In genomic region chr11:120324932-120325810, GRCh38 we compare ENCODE assay signal across 8 cellular contexts. TPM values are rescaled to one million over a fixed set of nuclear protein-coding genes. Genes with fewer than 3 reads are reported as not detected.
A peak's percentile ranks its signal among the peaks of the same experiment; 100 is the strongest.
DNase-seq lines count a peak whose midpoint lies in the region; ATAC-seq and TF ChIP-seq lines count a peak whose summit lies in the region.

TSS of gene TLCD5 (plus strand) at chr11:120325299. CDS start at chr11:120327442, 2,143 bp downstream.

- peaks cover 15% of the 10 kb centered on the region for H3K27me3 ChIP-seq in effector memory CD4-positive, alpha-beta T cell (replicated peaks; ENCODE audit: control insufficient read depth, insufficient read depth, low read length, poor library complexity, severe bottlenecking)
- H3K27me3 ChIP-seq in lower lobe of right lung (ENCODE audit: low read depth), result no peaks in the 10 kb centered on the region

- no peaks in the 10 kb centered on the region for H3K36me3 Mint-ChIP-seq in activated CD4-positive, alpha-beta T cell treated with anti-CD3 and anti-CD28 coated beads for 36 hours (ENCODE audit: low read depth)
- H3K36me3 Mint-ChIP-seq in stimulated activated memory B cell treated with anti-CD40 and anti-IgM and Interleukin-4, amounts not matched to agents 10 μg/mL and 1 μg/mL and 100 μg/mL, for 72 hours, result no peaks in the 10 kb centered on the region

- no peaks in the 10 kb centered on the region for H3K36me3 ChIP-seq in effector memory CD4-positive, alpha-beta T cell (ENCODE audit: control insufficient read depth, insufficient read depth, low read length)
- peaks cover 5% of the 10 kb centered on the region for H3K36me3 ChIP-seq in lower lobe of right lung

- no peaks in the 10 kb centered on the region for H3K9me3 Mint-ChIP-seq in activated CD4-positive, alpha-beta T cell treated with anti-CD3 and anti-CD28 coated beads for 36 hours (ENCODE audit: low read depth)
- H3K9me3 Mint-ChIP-seq in stimulated activated memory B cell treated with anti-CD40 and anti-IgM and Interleukin-4, amounts not matched to agents 10 μg/mL and 1 μg/mL and 100 μg/mL, for 72 hours, result no peaks in the 10 kb centered on the region

- H3K4me3 Mint-ChIP-seq in activated CD4-positive, alpha-beta T cell treated with anti-CD3 and anti-CD28 coated beads for 36 hours, result peak within 1 kb of the TSS; percentile 71
- peak within 1 kb of the TSS; percentile 68 for H3K4me3 Mint-ChIP-seq in stimulated activated memory B cell treated with anti-CD40 and anti-IgM and Interleukin-4, amounts not matched to agents 10 μg/mL and 1 μg/mL and 100 μg/mL, for 72 hours

- H3K4me3 ChIP-seq in AG09309 (ENCODE audit: control insufficient read depth, low read depth, low read length), result peak within 1 kb of the TSS; percentile 51
- peak within 1 kb of the TSS; percentile 41 for H3K4me3 ChIP-seq in effector memory CD4-positive, alpha-beta T cell (ENCODE audit: insufficient read depth, low read depth, low read length, poor library complexity, severe bottlenecking)
- H3K4me3 ChIP-seq in lower lobe of right lung, result peak within 1 kb of the TSS; percentile 77

- no peak within 1 kb of the TSS for H3K27ac Mint-ChIP-seq in activated CD4-positive, alpha-beta T cell treated with anti-CD3 and anti-CD28 coated beads for 36 hours
- peak within 1 kb of the TSS; percentile 27 for H3K27ac Mint-ChIP-seq in stimulated activated memory B cell treated with anti-CD40 and anti-IgM and Interleukin-4, amounts not matched to agents 10 μg/mL and 1 μg/mL and 100 μg/mL, for 72 hours

- H3K27me3 Mint-ChIP-seq in activated CD4-positive, alpha-beta T cell treated with anti-CD3 and anti-CD28 coated beads for 36 hours, result peaks cover 51% of the 10 kb centered on the region
- peaks cover 86% of the 10 kb centered on the region for H3K27me3 Mint-ChIP-seq in stimulated activated memory B cell treated with anti-CD40 and anti-IgM and Interleukin-4, amounts not matched to agents 10 μg/mL and 1 μg/mL and 100 μg/mL, for 72 hours

- POLR2A ChIA-PET in activated CD4-positive, alpha-beta T cell treated with anti-CD3 and anti-CD28 coated beads for 36 hours (lab: Charles Lee), result no interaction called here

- CTCF ChIA-PET in activated CD4-positive, alpha-beta T cell treated with anti-CD3 and anti-CD28 coated beads for 36 hours (lab: Charles Lee), result interaction anchor here (1.0 kb wide), 1 partner anchor 9 kb away, joined by 5 read pairs; no protein-coding TSS in a partner anchor

- H3K27ac ChIP-seq in effector memory CD4-positive, alpha-beta T cell (ENCODE audit: insufficient read depth, low read length, poor library complexity, severe bottlenecking), result no peak within 1 kb of the TSS
- peak within 1 kb of the TSS; percentile 93 for H3K27ac ChIP-seq in lower lobe of right lung

- TF ChIP-seq CTCF in AG09309 (IDR thresholded peaks at IDR 0.05; ENCODE audit: control insufficient read depth, insufficient read depth, low read depth, low read length, missing control alignments) (no peak), lower lobe of right lung (IDR thresholded peaks at IDR 0.05) (no peak)

- DNase-seq in AG09309 (ENCODE audit: low read depth), result no peak
- DNase-seq in NCI-H1930 (lab: John Stamatoyannopoulos, UW), result peak; percentile 73 to 79
- DNase-seq in activated CD4-positive, alpha-beta T cell treated with anti-CD3 and anti-CD28 coated beads for 36 hours, result peak; percentile 72
- peak in 2 of 3 donors; percentile 10 to 26 for DNase-seq in effector memory CD4-positive, alpha-beta T cell
- peak; percentile 69 for DNase-seq in lower lobe of right lung

- H3K4me1 Mint-ChIP-seq in activated CD4-positive, alpha-beta T cell treated with anti-CD3 and anti-CD28 coated beads for 36 hours, result peaks cover 15% of the 10 kb centered on the region
- peaks cover 13% of the 10 kb centered on the region for H3K4me1 Mint-ChIP-seq in stimulated activated memory B cell treated with anti-CD40 and anti-IgM and Interleukin-4, amounts not matched to agents 10 μg/mL and 1 μg/mL and 100 μg/mL, for 72 hours

- H3K4me1 ChIP-seq in effector memory CD4-positive, alpha-beta T cell (ENCODE audit: control insufficient read depth, insufficient read depth, low read length, poor library complexity, severe bottlenecking), result peaks cover 13% of the 10 kb centered on the region
- H3K4me1 ChIP-seq in lower lobe of right lung, result peaks cover 23% of the 10 kb centered on the region

- intact Hi-C loops in activated CD4-positive, alpha-beta T cell treated with anti-CD3 and anti-CD28 coated beads for 36 hours (cut with DNase I, micrococcal nuclease), result no loop called here
- intact Hi-C loops in lower lobe of right lung (cut with DNase I), result no loop called here

- no peaks in the 10 kb centered on the region for H3K9me3 ChIP-seq in effector memory CD4-positive, alpha-beta T cell (ENCODE audit: control insufficient read depth, low read length)
- H3K9me3 ChIP-seq in lower lobe of right lung, result no peaks in the 10 kb centered on the region

- peak; percentile 65 for ATAC-seq in GM19351 (IDR thresholded peaks at IDR 0.05; ENCODE audit: unreplicated experiment)
- peak; percentile 92 for ATAC-seq in activated CD4-positive, alpha-beta T cell treated with anti-CD3 and anti-CD28 coated beads for 36 hours
- ATAC-seq in lower lobe of right lung, result peak; percentile 87 to 92
- ATAC-seq in stimulated activated memory B cell treated with anti-CD40 and anti-IgM and Interleukin-4, amounts not matched to agents 10 μg/mL and 1 μg/mL and 100 μg/mL, for 72 hours, result peak; percentile 51
- no peak for ATAC-seq in HG03439 (IDR thresholded peaks at IDR 0.05; ENCODE audit: unreplicated experiment)

RNA-seq across cellular contexts. Expression of gene TLCD5, which starts in this region (rescaled TPM):
- total RNA-seq in activated CD4-positive, alpha-beta T cell treated with anti-CD3 and anti-CD28 coated beads for 36 hours, result 1 to 10 TPM in 1 of 2 experiments, under 1 TPM in 1; 0.80 to 1.7 TPM
- total RNA-seq in lower lobe of right lung, result 3.5 TPM
